In genomic region chr7:100053201-100053600, GRCh38 we compare ENCODE assay signal across 8 cellular contexts. TPM values are rescaled to one million over a fixed set of nuclear protein-coding genes. Genes with fewer than 3 reads are reported as not detected.
DNase-seq lines count a peak whose midpoint lies in the region; ATAC-seq and TF ChIP-seq lines count a peak whose summit lies in the region.

No MANE protein-coding gene starts in this region.

- intact Hi-C loops in CD4-positive, alpha-beta memory T cell (cut with micrococcal nuclease), result no loop called here
- intact Hi-C loops in activated CD8-positive, alpha-beta T cell treated with anti-CD3 and anti-CD28 coated beads for 36 hours (cut with micrococcal nuclease), result no loop called here

- H3K4me3 Mint-ChIP-seq in CD4-positive, alpha-beta memory T cell, result peak overlapping the region in 1 of 8 donors; percentile 49
- H3K4me3 Mint-ChIP-seq in activated CD8-positive, alpha-beta T cell treated with anti-CD3 and anti-CD28 coated beads for 36 hours, result no peak overlapping the region
- H3K4me3 Mint-ChIP-seq in glutamatergic neuron (ENCODE audit: unreplicated experiment), result peak overlapping the region; percentile 46

- CTCF ChIA-PET in CD4-positive, alpha-beta memory T cell (lab: Charles Lee; ENCODE audit: partially characterized antibody), result interaction anchor here (0.8 to 2.1 kb wide), 6 partner anchors 8 to 77 kb away, joined by 3 to 7 read pairs (median 3); no protein-coding TSS in a partner anchor
- CTCF ChIA-PET in activated CD8-positive, alpha-beta T cell treated with anti-CD3 and anti-CD28 coated beads for 36 hours (lab: Charles Lee), result interaction anchor here (0.9 to 3.3 kb wide), 7 partner anchors 8 to 140 kb away, joined by 3 to 20 read pairs (median 4); partner anchors contain the start of genes AP4M1 and ZKSCAN1

- H3K9me3 ChIP-seq in CD4-positive, alpha-beta memory T cell (ENCODE audit: control insufficient read depth in 1 of 2, low read length in 2 of 2), result no peaks in the 10 kb centered on the region

- H3K9me3 Mint-ChIP-seq in CD4-positive, alpha-beta memory T cell, result peaks cover 0 to 2% (median 0%) of the 10 kb centered on the region in 8 donors
- H3K9me3 Mint-ChIP-seq in activated CD8-positive, alpha-beta T cell treated with anti-CD3 and anti-CD28 coated beads for 36 hours, result no peaks in the 10 kb centered on the region
- peaks cover 5% of the 10 kb centered on the region for H3K9me3 Mint-ChIP-seq in glutamatergic neuron (ENCODE audit: unreplicated experiment)

- no peak overlapping the region for H3K27ac ChIP-seq in CD4-positive, alpha-beta memory T cell (ENCODE audit: low read depth, low read length)

- H3K27me3 Mint-ChIP-seq in CD4-positive, alpha-beta memory T cell, result no peaks in the 10 kb centered on the region
- H3K27me3 Mint-ChIP-seq in activated CD8-positive, alpha-beta T cell treated with anti-CD3 and anti-CD28 coated beads for 36 hours, result no peaks in the 10 kb centered on the region
- H3K27me3 Mint-ChIP-seq in glutamatergic neuron (ENCODE audit: unreplicated experiment), result no peaks in the 10 kb centered on the region

- peaks cover 12% of the 10 kb centered on the region for H3K36me3 ChIP-seq in CD4-positive, alpha-beta memory T cell (ENCODE audit: insufficient read depth, low read length)

- H3K27me3 ChIP-seq in CD4-positive, alpha-beta memory T cell (ENCODE audit: insufficient read depth, low read length), result no peaks in the 10 kb centered on the region

- H3K4me1 ChIP-seq in CD4-positive, alpha-beta memory T cell (ENCODE audit: insufficient read depth, low read length), result peaks cover 13% of the 10 kb centered on the region

- POLR2A ChIA-PET in CD4-positive, alpha-beta memory T cell (lab: Charles Lee; ENCODE audit: partially characterized antibody), result no interaction called here
- POLR2A ChIA-PET in activated CD8-positive, alpha-beta T cell treated with anti-CD3 and anti-CD28 coated beads for 36 hours (lab: Charles Lee), result interaction anchor here (0.6 kb wide), 1 partner anchor 39 kb away, joined by 4 read pairs; no protein-coding TSS in a partner anchor

- peaks cover 10 to 26% (median 18%) of the 10 kb centered on the region in 4 donors for H3K4me1 Mint-ChIP-seq in CD4-positive, alpha-beta memory T cell
- peaks cover 16% of the 10 kb centered on the region for H3K4me1 Mint-ChIP-seq in activated CD8-positive, alpha-beta T cell treated with anti-CD3 and anti-CD28 coated beads for 36 hours (ENCODE audit: low read depth)
- peaks cover 11% of the 10 kb centered on the region for H3K4me1 Mint-ChIP-seq in glutamatergic neuron (ENCODE audit: low read depth, unreplicated experiment)

- DNase-seq in CD4-positive, alpha-beta memory T cell, result peak in 4 of 5 donors; percentile 19 to 42 (median 34)
- peak; percentile 42 for DNase-seq in H4 (ENCODE audit: low spot score)
- DNase-seq in NCI-H226, result peak; percentile 54
- DNase-seq in activated CD8-positive, alpha-beta T cell treated with anti-CD3 and anti-CD28 coated beads for 36 hours, result peak; percentile 22
- DNase-seq in glutamatergic neuron, result peak; percentile 24
- peak; percentile 12 for DNase-seq in stimulated activated naive CD8-positive, alpha-beta T cell treated with anti-CD3 and anti-CD28 coated beads, Interleukin-15, Interleukin-2, amounts not matched to agents 100 U/mL and 50 U/mL, for 24 hours

- TF ChIP-seq CTCF in activated CD8-positive, alpha-beta T cell treated with anti-CD3 and anti-CD28 coated beads for 36 hours (IDR thresholded peaks at IDR 0.05), result no peak
- no peak for TF ChIP-seq CTCF in glutamatergic neuron (IDR thresholded peaks at IDR 0.05; ENCODE audit: partially characterized antibody, unreplicated experiment)

- peaks cover 7 to 21% of the 10 kb centered on the region in 2 donors for H3K36me3 Mint-ChIP-seq in CD4-positive, alpha-beta memory T cell
- H3K36me3 Mint-ChIP-seq in activated CD8-positive, alpha-beta T cell treated with anti-CD3 and anti-CD28 coated beads for 36 hours (ENCODE audit: low read depth), result peaks cover 8% of the 10 kb centered on the region
- peaks cover 4% of the 10 kb centered on the region for H3K36me3 Mint-ChIP-seq in glutamatergic neuron (ENCODE audit: unreplicated experiment)

- ATAC-seq in activated CD8-positive, alpha-beta T cell treated with anti-CD3 and anti-CD28 coated beads for 36 hours, result peak; percentile 35
- no peak for ATAC-seq in stimulated activated naive CD8-positive, alpha-beta T cell treated with anti-CD3 and anti-CD28 coated beads, Interleukin-15, Interleukin-2, amounts not matched to agents 100 U/mL and 50 U/mL, for 24 hours
- ATAC-seq in GM18502 (IDR thresholded peaks at IDR 0.05; ENCODE audit: poor library complexity, unreplicated experiment), result no peak
- ATAC-seq in HG03469 (IDR thresholded peaks at IDR 0.05; ENCODE audit: unreplicated experiment), result no peak

- H3K4me3 ChIP-seq in CD4-positive, alpha-beta memory T cell (ENCODE audit: low read length in 2 of 2), result no peak overlapping the region

- H3K27ac Mint-ChIP-seq in CD4-positive, alpha-beta memory T cell, result peak overlapping the region in 1 of 7 donors; percentile 47
- H3K27ac Mint-ChIP-seq in activated CD8-positive, alpha-beta T cell treated with anti-CD3 and anti-CD28 coated beads for 36 hours, result no peak overlapping the region
- H3K27ac Mint-ChIP-seq in glutamatergic neuron (ENCODE audit: unreplicated experiment), result peak overlapping the region; percentile 64

RNA-seq across cellular contexts. Expression of gene ZSCAN21, which starts 3.6 kb away (rescaled TPM):
- total RNA-seq in CD4-positive, alpha-beta memory T cell, result 10 to 100 TPM in 1 of 2 experiments, 1 to 10 TPM in 1; 9.9 to 10.6 TPM
- 1 to 10 TPM; 2.5 to 9.7 TPM for polyA plus RNA-seq in CD4-positive, alpha-beta memory T cell
- total RNA-seq in H4 (2014; rRNA removed; shearing (Covaris generic)), result 11.7 and 17.4 TPM in 2 replicates
- 1 to 10 TPM; 6.3 to 6.9 TPM for total RNA-seq in activated CD8-positive, alpha-beta T cell treated with anti-CD3 and anti-CD28 coated beads for 36 hours
- 26.3 TPM for total RNA-seq in glutamatergic neuron (ENCODE audit: unreplicated experiment)

RNA-seq across cellular contexts. Expression of gene ZNF3, which starts 28.3 kb away (rescaled TPM):
- 10 to 100 TPM; 44.2 to 44.8 TPM for total RNA-seq in CD4-positive, alpha-beta memory T cell
- 10 to 100 TPM; 11.9 to 25.4 TPM for polyA plus RNA-seq in CD4-positive, alpha-beta memory T cell
- total RNA-seq in H4 (2014; rRNA removed; shearing (Covaris generic)), result 32.3 and 32.5 TPM in 2 replicates
- 10 to 100 TPM; 16.4 to 18.9 TPM for total RNA-seq in activated CD8-positive, alpha-beta T cell treated with anti-CD3 and anti-CD28 coated beads for 36 hours
- total RNA-seq in glutamatergic neuron (ENCODE audit: unreplicated experiment), result 87.9 TPM

RNA-seq across cellular contexts. Expression of gene COPS6, which starts 35.6 kb away (rescaled TPM):
- total RNA-seq in CD4-positive, alpha-beta memory T cell, result 10 to 100 TPM; 85.5 to 89.2 TPM
- polyA plus RNA-seq in CD4-positive, alpha-beta memory T cell, result 100 to 1,000 TPM; 155 to 261 TPM
- 76.6 and 95.4 TPM in 2 replicates for total RNA-seq in H4 (2014; rRNA removed; shearing (Covaris generic))
- 10 to 100 TPM; 81.3 to 86.3 TPM for total RNA-seq in activated CD8-positive, alpha-beta T cell treated with anti-CD3 and anti-CD28 coated beads for 36 hours
- total RNA-seq in glutamatergic neuron (ENCODE audit: unreplicated experiment), result 77.4 TPM

RNA-seq across cellular contexts. Expression of gene ZKSCAN1, which starts 37.8 kb away (rescaled TPM):
- 100 to 1,000 TPM in 1 of 2 experiments, 10 to 100 TPM in 1; 94.8 to 101 TPM for total RNA-seq in CD4-positive, alpha-beta memory T cell
- polyA plus RNA-seq in CD4-positive, alpha-beta memory T cell, result 10 to 100 TPM; 25.0 to 47.0 TPM
- 9.1 and 12.2 TPM in 2 replicates for total RNA-seq in H4 (2014; rRNA removed; shearing (Covaris generic))
- total RNA-seq in activated CD8-positive, alpha-beta T cell treated with anti-CD3 and anti-CD28 coated beads for 36 hours, result 10 to 100 TPM; 41.9 to 47.3 TPM
- 127 TPM for total RNA-seq in glutamatergic neuron (ENCODE audit: unreplicated experiment)

RNA-seq across cellular contexts. Expression of gene MCM7, which starts 48.0 kb away (rescaled TPM):
- 100 to 1,000 TPM; 164 to 173 TPM for total RNA-seq in CD4-positive, alpha-beta memory T cell
- polyA plus RNA-seq in CD4-positive, alpha-beta memory T cell, result 10 to 100 TPM; 26.9 to 29.9 TPM
- 258 and 299 TPM in 2 replicates for total RNA-seq in H4 (2014; rRNA removed; shearing (Covaris generic))
- total RNA-seq in activated CD8-positive, alpha-beta T cell treated with anti-CD3 and anti-CD28 coated beads for 36 hours, result 100 to 1,000 TPM; 456 to 476 TPM
- 196 TPM for total RNA-seq in glutamatergic neuron (ENCODE audit: unreplicated experiment)
